Comparison of ENCODE assay signal across 17 cellular contexts in genomic region chr14:28678887-28679286, GRCh38.
DNase-seq lines count a peak whose midpoint lies in the region; ATAC-seq, FAIRE-seq and TF ChIP-seq lines count a peak whose summit lies in the region.
"Had no signal": no experiment of that assay in that cellular context is flagged by ENCODE, and none has a peak within 500 bp of the region (broad histone marks: within the 10 kb centered on the region; RNA-seq: fewer than 3 reads in every experiment).

No MANE protein-coding gene starts in this region.

- H3K4me1 ChIP-seq in HepG2 (ENCODE audit: insufficient read depth, low read length) (no peaks in the 10 kb centered on the region), right lobe of liver (no peaks in the 10 kb centered on the region), aorta (ENCODE audit: control insufficient read depth in 1 of 2, insufficient read depth in 2 of 2, low read length in 2 of 2) (no peaks in the 10 kb centered on the region)
- H3K4me1 ChIP-seq: Caco-2 had no signal

- DNase-seq in HepG2 (ENCODE audit: low spot score) (peak; percentile 11), right lobe of liver (no peak), LNCaP clone FGC (ENCODE audit: low read depth) (peak; percentile 37), NCI-H69 (lab: John Stamatoyannopoulos, UW) (peak; percentile 25), GM10248 (ENCODE audit: extremely low spot score) (no peak), aorta (no peak)
- DNase-seq in activated CD4-positive, alpha-beta T cell treated with anti-CD3 and anti-CD28 coated beads for 1 hour, result no peak
- DNase-seq: AML-193; Caco-2; CD4-positive, alpha-beta T cell; DMS79; GDM1; HCEC 1CT had no signal

- CTCF ChIA-PET in HepG2 (lab: Yijun Ruan, JAX; ENCODE audit: low intra/inter-chr PET ratio, low total read pairs), result no interaction called here
- CTCF ChIA-PET in GM10248 (lab: Yijun Ruan, JAX), result no interaction called here

- in situ Hi-C loops in HepG2 (cut with HindIII; ENCODE audit: extremely low pct_ligation_motif_present, low pct_unique_long_range_greater_than_20kb), result no loop called here

- H3K27ac ChIP-seq in HepG2 (ENCODE audit: extremely low read length, insufficient read depth, low read length) (no peak overlapping the region), right lobe of liver (no peak overlapping the region), aorta (ENCODE audit: low read depth in 1 of 2, low read length in 2 of 2) (no peak overlapping the region)
- H3K27ac ChIP-seq: C4-2B had no signal

- TF ChIP-seq RAD21 in HepG2 (CRISPR knock-in tag; IDR thresholded peaks at IDR 0.05), result no peak

- POLR2A ChIA-PET in HepG2 (lab: Yijun Ruan, JAX) (no interaction called here), GM10248 (lab: Yijun Ruan, JAX) (no interaction called here)

- H3K4me2 ChIP-seq in HepG2 (ENCODE audit: low read depth, low read length), result no peak overlapping the region
- H3K4me2 ChIP-seq: GM23338 had no signal

- FAIRE-seq in HepG2 (lab: Jason Lieb, UNC), result no peak
- FAIRE-seq: A204.1, H54 had no signal

- TF ChIP-seq CTCF in HepG2 (CRISPR knock-in tag; IDR thresholded peaks at IDR 0.05), result no peak
- TF ChIP-seq CTCF in right lobe of liver (IDR thresholded peaks at IDR 0.05), result no peak
- no peak for TF ChIP-seq CTCF in LNCaP clone FGC (IDR thresholded peaks at IDR 0.05; ENCODE audit: control insufficient read depth, extremely low read depth, insufficient read depth)
- no peak for TF ChIP-seq CTCF in GM10248 (IDR thresholded peaks at IDR 0.05; ENCODE audit: control extremely low read depth, extremely low read depth, low read depth, missing control alignments)

- no peaks in the 10 kb centered on the region for H4K20me1 ChIP-seq in HepG2 (ENCODE audit: insufficient read depth, low read length)

- H3K9me3 ChIP-seq in HepG2 (ENCODE audit: low read length) (peaks cover 84% of the 10 kb centered on the region), right lobe of liver (no peaks in the 10 kb centered on the region), aorta (ENCODE audit: control insufficient read depth, low read length) (no peaks in the 10 kb centered on the region)
- H3K9me3 ChIP-seq: Caco-2 had no signal

- WGBS in HepG2 (ENCODE audit: low lambda C conversion rate), result 1% methylated on average over 2 of the region's 2 CpGs
- WGBS in right lobe of liver (ENCODE audit: insufficient coverage, low coverage, low lambda C conversion rate, missing lambda C conversion rate), result 16% methylated on average over 2 of the region's 2 CpGs
- 22 to 29% methylated on average over 2 of the region's 2 CpGs for WGBS in aorta, 2 donors

- H3K4me3 ChIP-seq in HepG2 (replicated peaks in 1 of 3; ENCODE audit: insufficient read depth in 1 of 3, low read depth in 2 of 3, low read length in 3 of 3) (no peak overlapping the region), right lobe of liver (no peak overlapping the region), LNCaP clone FGC (ENCODE audit: low read depth, low read length) (no peak overlapping the region), aorta (ENCODE audit: low read length in 2 of 2) (no peak overlapping the region)
- H3K4me3 ChIP-seq: GM23338 had no signal

- no peaks in the 10 kb centered on the region for H3K79me2 ChIP-seq in HepG2 (ENCODE audit: insufficient read depth, low read length)

- TF ChIP-seq POLR2A in HepG2 (IDR thresholded peaks at IDR 0.05; ENCODE audit: insufficient read depth in 1 of 2, low read depth in 2 of 2, low read length in 2 of 2) (no peak), right lobe of liver (IDR thresholded peaks at IDR 0.05) (no peak)

- H3K27me3 ChIP-seq in HepG2 (ENCODE audit: control insufficient read depth in 1 of 2, insufficient read depth in 2 of 2, low read length in 2 of 2), result no peaks in the 10 kb centered on the region
- no peaks in the 10 kb centered on the region for H3K27me3 ChIP-seq in right lobe of liver
- peaks cover 0 to under 1% of the 10 kb centered on the region in 2 donors for H3K27me3 ChIP-seq in aorta (ENCODE audit: control insufficient read depth in 1 of 2, insufficient read depth in 2 of 2, low read length in 1 of 2)

- TF ChIP-seq EP300 in HepG2 (IDR thresholded peaks at IDR 0.05; ENCODE audit: low read depth in 2 of 2, low read length in 2 of 2) (no peak), HepG2 (CRISPR knock-in tag; IDR thresholded peaks at IDR 0.05; ENCODE audit: borderline replicate concordance) (no peak)

- BruUV-seq in HepG2 (replicated peaks; lab: Mats Ljungman, UMichigan), result no TSS peak

- ATAC-seq in HepG2 (no peak; the same call in 2 of the 3 replicates), right lobe of liver (no peak), aorta (ENCODE audit: low FRiP score) (no peak)
- ATAC-seq: GM23338 had no signal

- H3K9ac ChIP-seq in HepG2 (ENCODE audit: insufficient read depth, low read depth, low read length), result no peak overlapping the region

- no peak overlapping the region for H2AFZ ChIP-seq in HepG2 (ENCODE audit: low read length)
- H2AFZ ChIP-seq: GM23338 had no signal

- intact Hi-C loops in HepG2 (cut with micrococcal nuclease; ENCODE audit: unreplicated experiment), result no loop called here
- intact Hi-C loops in right lobe of liver (cut with DNase I), result no loop called here
- intact Hi-C loops in aorta (cut with DNase I), result no loop called here

- H3K36me3 ChIP-seq in HepG2 (replicated peaks in 1 of 2; ENCODE audit: control insufficient read depth in 1 of 2, insufficient read depth in 2 of 2, low read length in 2 of 2) (no peaks in the 10 kb centered on the region), right lobe of liver (no peaks in the 10 kb centered on the region), aorta (ENCODE audit: control insufficient read depth in 1 of 2, insufficient read depth in 2 of 2, low read length in 1 of 2) (no peaks in the 10 kb centered on the region)

TF ChIP-seq in HepG2, 621 proteins besides CTCF, POLR2A, EP300 and RAD21:
- no peak for TF ChIP-seq YEATS2 (CRISPR knock-in tag; IDR thresholded peaks at IDR 0.05; ENCODE audit: borderline replicate concordance)
- peak; percentile 69 for TF ChIP-seq FOXA1 (IDR thresholded peaks at IDR 0.05)
- no peak for TF ChIP-seq FOXA1 (CRISPR knock-in tag; IDR thresholded peaks at IDR 0.05)
- no peak for TF ChIP-seq ZNF569 (CRISPR knock-in tag; IDR thresholded peaks at IDR 0.05; ENCODE audit: borderline replicate concordance)
- no peak for TF ChIP-seq ZBED4 (CRISPR knock-in tag; IDR thresholded peaks at IDR 0.05; ENCODE audit: borderline replicate concordance)
- no peak for TF ChIP-seq ZNF558 (CRISPR knock-in tag; IDR thresholded peaks at IDR 0.05; ENCODE audit: borderline replicate concordance)
- TF ChIP-seq ISL2 (CRISPR knock-in tag; IDR thresholded peaks at IDR 0.05), result no peak
- no peak for TF ChIP-seq TRIM24 (CRISPR knock-in tag; IDR thresholded peaks at IDR 0.05)
- no peak for TF ChIP-seq FOSL1 (CRISPR knock-in tag; IDR thresholded peaks at IDR 0.05; ENCODE audit: borderline replicate concordance)

Comparison
In these comparisons a context has a peak if more than half of its experiments do, and no peak if none do; other contexts are left out.
1. DNase-seq: peak in HepG2 (single experiment), LNCaP clone FGC (single experiment) and NCI-H69 (single experiment); none in right lobe of liver (0 of 3), activated CD4-positive, alpha-beta T cell treated with anti-CD3 and anti-CD28 coated beads for 1 hour (single experiment), GM10248 (single experiment) and aorta (0 of 2).